35 cellular contexts compared by ENCODE assay signal in the genomic region with DNA sequence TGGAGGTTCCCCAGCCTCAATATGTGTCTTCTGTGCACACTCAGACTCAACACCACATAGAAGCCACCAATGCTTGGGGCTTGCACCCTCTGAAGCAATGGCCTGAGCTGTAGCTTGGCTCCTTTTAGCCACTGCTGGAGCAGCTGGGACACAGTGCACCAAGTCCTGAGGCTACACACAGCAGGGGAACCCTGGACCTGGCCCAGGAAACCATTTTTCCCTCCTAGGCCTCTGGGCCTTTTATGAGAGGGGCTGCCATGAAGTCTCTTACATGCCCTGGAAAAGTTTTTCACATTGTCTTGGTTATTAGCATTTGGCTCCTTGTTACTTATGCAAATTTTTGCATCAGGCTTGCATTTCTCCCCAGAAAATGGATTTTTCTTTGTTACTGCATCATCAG.
"Had no signal": no experiment of that assay in that cellular context is flagged by ENCODE, and none has a peak within 500 bp of the region (broad histone marks: within the 10 kb centered on the region; RNA-seq: fewer than 3 reads in every experiment).

No MANE protein-coding gene starts in this region.

- H3K36me3 ChIP-seq: MG63 had no signal

- H3K4me3 ChIP-seq: MG63 had no signal

- DNase-seq: Karpas-422, Kasumi-1, MG63, MM.1S, MV-4-11, NCI-H1048, NCI-H1092, NCI-H1092 treated with DMSO at 0.1 percent for 48 hours, NCI-H1105, NCI-H1105 treated with DMSO at 0.1 percent for 48 hours, NCI-H1417, NCI-H1417 treated with DMSO at 0.1 percent for 48 hours, NCI-H1436, NCI-H1436 treated with DMSO at 0.1 percent for 48 hours, NCI-H146, NCI-H1694, NCI-H1694 treated with DMSO at 0.1 percent for 48 hours, NCI-H187, NCI-H187 treated with DMSO at 0.1 percent for 48 hours, NCI-H1930, NCI-H2029, NCI-H2029 treated with DMSO at 0.1 percent for 48 hours, NCI-H2081, NCI-H2081 treated with DMSO at 0.1 percent for 48 hours, NCI-H2107, NCI-H2171, NCI-H2171 treated with DMSO at 0.1 percent for 48 hours, NCI-H2227 treated with DMSO at 0.1 percent for 48 hours, NCI-H226, NCI-H345, NCI-H446, NCI-H446 treated with DMSO at 0.1 percent for 48 hours, NCI-H510A, NCI-H510A treated with DMSO at 0.1 percent for 48 hours had no signal

- H3K27ac ChIP-seq: KMS-11 had no signal

- H3K9me3 ChIP-seq: MG63 had no signal
